Comparison of ENCODE assay signal across 9 cellular contexts in genomic region chr12:74889563-74890236, GRCh38.
DNase-seq lines count a peak whose midpoint lies in the region; ATAC-seq and TF ChIP-seq lines count a peak whose summit lies in the region.
"Had no signal": no experiment of that assay in that cellular context is flagged by ENCODE, and none has a peak within 500 bp of the region (broad histone marks: within the 10 kb centered on the region; RNA-seq: fewer than 3 reads in every experiment).

No MANE protein-coding gene starts in this region.

- peaks cover 6% of the 10 kb centered on the region for H3K4me1 Mint-ChIP-seq in activated T-helper 2 cell treated with anti-CD3 and anti-CD28 coated beads, Interferon-gamma antibody, Interleukin-2, Interleukin-4, amounts not matched to agents 10 μg/mL and 5 μg/mL and 100 μg/mL, durations not matched to agents 14 hours and 24 hours and 36 hours (ENCODE audit: low read depth)
- no peaks in the 10 kb centered on the region for H3K4me1 Mint-ChIP-seq in glutamatergic neuron (ENCODE audit: low read depth, unreplicated experiment)
- H3K4me1 Mint-ChIP-seq: CD4-positive, CD25-positive, alpha-beta regulatory T cell had no signal

- H3K9me3 ChIP-seq in right atrium auricular region (no peaks in the 10 kb centered on the region), upper lobe of right lung (no peaks in the 10 kb centered on the region)

- H3K4me3 Mint-ChIP-seq in activated T-helper 2 cell treated with anti-CD3 and anti-CD28 coated beads, Interferon-gamma antibody, Interleukin-2, Interleukin-4, amounts not matched to agents 10 μg/mL and 5 μg/mL and 100 μg/mL, durations not matched to agents 14 hours and 24 hours and 36 hours (ENCODE audit: low read depth): no peak overlapping the region
- H3K4me3 Mint-ChIP-seq in glutamatergic neuron (ENCODE audit: unreplicated experiment): no peak overlapping the region
- H3K4me3 Mint-ChIP-seq: CD4-positive, CD25-positive, alpha-beta regulatory T cell had no signal

- H3K27me3 Mint-ChIP-seq in activated T-helper 2 cell treated with anti-CD3 and anti-CD28 coated beads, Interferon-gamma antibody, Interleukin-2, Interleukin-4, amounts not matched to agents 10 μg/mL and 5 μg/mL and 100 μg/mL, durations not matched to agents 14 hours and 24 hours and 36 hours (ENCODE audit: low read depth): no peaks in the 10 kb centered on the region
- no peaks in the 10 kb centered on the region for H3K27me3 Mint-ChIP-seq in glutamatergic neuron (ENCODE audit: unreplicated experiment)
- H3K27me3 Mint-ChIP-seq: CD4-positive, CD25-positive, alpha-beta regulatory T cell had no signal

- H3K27ac ChIP-seq in right atrium auricular region: no peak overlapping the region
- no peak overlapping the region for H3K27ac ChIP-seq in upper lobe of right lung

- ATAC-seq in Right ventricle myocardium inferior (peak; percentile 20), HG03342 (IDR thresholded peaks at IDR 0.05; ENCODE audit: unreplicated experiment) (peak; percentile 57), upper lobe of right lung (peak; percentile 39)

- H3K9me3 Mint-ChIP-seq in activated T-helper 2 cell treated with anti-CD3 and anti-CD28 coated beads, Interferon-gamma antibody, Interleukin-2, Interleukin-4, amounts not matched to agents 10 μg/mL and 5 μg/mL and 100 μg/mL, durations not matched to agents 14 hours and 24 hours and 36 hours: no peaks in the 10 kb centered on the region
- H3K9me3 Mint-ChIP-seq in glutamatergic neuron (ENCODE audit: unreplicated experiment): no peaks in the 10 kb centered on the region

- intact Hi-C loops in Right ventricle myocardium inferior (cut with DNase I) (no loop called here), upper lobe of right lung (cut with DNase I) (no loop called here)
- intact Hi-C loops in activated T-helper 2 cell treated with anti-CD3 and anti-CD28 coated beads, Interferon-gamma antibody, Interleukin-2, Interleukin-4, amounts not matched to agents 10 μg/mL and 5 μg/mL and 100 μg/mL, durations not matched to agents 14 hours and 24 hours and 36 hours (cut with micrococcal nuclease): loop anchor here (1.0 kb wide), 1 partner anchor 9 kb away; no protein-coding TSS in a partner anchor

- no peak for TF ChIP-seq CTCF in right atrium auricular region (IDR thresholded peaks at IDR 0.05)
- TF ChIP-seq CTCF in cardiac fibroblast (IDR thresholded peaks at IDR 0.05; ENCODE audit: low read depth, low read length): no peak
- TF ChIP-seq CTCF in upper lobe of right lung (IDR thresholded peaks at IDR 0.05): no peak
- no peak for TF ChIP-seq CTCF in glutamatergic neuron (IDR thresholded peaks at IDR 0.05; ENCODE audit: partially characterized antibody, unreplicated experiment)

- no peaks in the 10 kb centered on the region for H3K36me3 Mint-ChIP-seq in activated T-helper 2 cell treated with anti-CD3 and anti-CD28 coated beads, Interferon-gamma antibody, Interleukin-2, Interleukin-4, amounts not matched to agents 10 μg/mL and 5 μg/mL and 100 μg/mL, durations not matched to agents 14 hours and 24 hours and 36 hours (ENCODE audit: low read depth)
- H3K36me3 Mint-ChIP-seq in glutamatergic neuron (ENCODE audit: unreplicated experiment): no peaks in the 10 kb centered on the region
- H3K36me3 Mint-ChIP-seq: CD4-positive, CD25-positive, alpha-beta regulatory T cell had no signal

- no peak for DNase-seq in Right ventricle myocardium inferior (ENCODE audit: missing footprints)
- DNase-seq in right atrium auricular region (ENCODE audit: low spot score): no peak
- peak; percentile 6 to 49 for DNase-seq in cardiac fibroblast (ENCODE audit: low read depth in 2 of 2)
- no peak for DNase-seq in upper lobe of right lung
- DNase-seq in activated T-helper 2 cell treated with anti-CD3 and anti-CD28 coated beads, Interferon-gamma antibody, Interleukin-2, Interleukin-4, amounts not matched to agents 10 μg/mL and 5 μg/mL and 100 μg/mL, durations not matched to agents 14 hours and 24 hours and 36 hours (ENCODE audit: low spot score): no peak
- no peak for DNase-seq in glutamatergic neuron
- DNase-seq in HuH-7.5 (ENCODE audit: low spot score): no peak
- DNase-seq: CD4-positive, CD25-positive, alpha-beta regulatory T cell had no signal

- H3K4me1 ChIP-seq in right atrium auricular region (peaks cover 0 to 3% of the 10 kb centered on the region in 2 donors), upper lobe of right lung (peaks cover 4% of the 10 kb centered on the region)

- H3K27me3 ChIP-seq in right atrium auricular region (no peaks in the 10 kb centered on the region), upper lobe of right lung (no peaks in the 10 kb centered on the region)

- no peak overlapping the region for H3K4me3 ChIP-seq in right atrium auricular region
- no peak overlapping the region for H3K4me3 ChIP-seq in cardiac fibroblast (replicated peaks in 1 of 2; ENCODE audit: low read depth in 2 of 2, low read length in 2 of 2)
- no peak overlapping the region for H3K4me3 ChIP-seq in upper lobe of right lung

- H3K36me3 ChIP-seq in right atrium auricular region (no peaks in the 10 kb centered on the region), upper lobe of right lung (no peaks in the 10 kb centered on the region)

- H3K27ac Mint-ChIP-seq in activated T-helper 2 cell treated with anti-CD3 and anti-CD28 coated beads, Interferon-gamma antibody, Interleukin-2, Interleukin-4, amounts not matched to agents 10 μg/mL and 5 μg/mL and 100 μg/mL, durations not matched to agents 14 hours and 24 hours and 36 hours: no peak overlapping the region
- no peak overlapping the region for H3K27ac Mint-ChIP-seq in glutamatergic neuron (ENCODE audit: unreplicated experiment)
- H3K27ac Mint-ChIP-seq: CD4-positive, CD25-positive, alpha-beta regulatory T cell had no signal

Comparison
In these comparisons a context has a peak if more than half of its experiments do, and no peak if none do; other contexts are left out.
1. DNase-seq: peak in cardiac fibroblast (2 of 2); none in Right ventricle myocardium inferior (single experiment), right atrium auricular region (single experiment), upper lobe of right lung (single experiment), activated T-helper 2 cell treated with anti-CD3 and anti-CD28 coated beads, Interferon-gamma antibody, Interleukin-2, Interleukin-4, amounts not matched to agents 10 μg/mL and 5 μg/mL and 100 μg/mL, durations not matched to agents 14 hours and 24 hours and 36 hours (single experiment), glutamatergic neuron (single experiment) and HuH-7.5 (single experiment).
2. Peak in every context shown above with its lines, with median percentiles within 50 percentile points of each other: ATAC-seq.